19 cellular contexts compared by ENCODE assay signal in genomic region chr2:171747371-171747770, GRCh38.
"Had no signal": no experiment of that assay in that cellular context is flagged by ENCODE, and none has a peak within 500 bp of the region (broad histone marks: within the 10 kb centered on the region; RNA-seq: fewer than 3 reads in every experiment).

No MANE protein-coding gene starts in this region.

- H3K4me1 Mint-ChIP-seq: natural killer cell; stimulated activated naive CD8-positive, alpha-beta T cell treated with anti-CD3 and anti-CD28 coated beads, Interleukin-15, amount 100 ng/mL, for 72 hours had no signal

- DNase-seq: cortex of kidney; effector CD4-positive, alpha-beta T cell; left ventricle myocardium superior; lower lobe of right lung; natural killer cell; occipital lobe; ovary; right lobe of liver; small intestine; stimulated activated CD4-positive, alpha-beta T cell treated with anti-CD3 and anti-CD28 coated beads, Interleukin-15, amount 100 ng/mL, for 24 hours; stimulated activated CD4-positive, alpha-beta T cell treated with anti-CD3 and anti-CD28 coated beads, Interleukin-2, amount 100 ng/mL, for 48 hours; stimulated activated CD8-positive, alpha-beta memory T cell treated with anti-CD3 and anti-CD28 coated beads, Interleukin-4, amount 100 ng/mL, for 48 hours; stimulated activated naive CD4-positive, alpha-beta T cell; stimulated activated naive CD8-positive, alpha-beta T cell treated with anti-CD3 and anti-CD28 coated beads, Interleukin-15, amount 100 ng/mL, for 72 hours; transverse colon; upper lobe of right lung had no signal

- H3K27me3 ChIP-seq: ovary, right lobe of liver, suprapubic skin, transverse colon, upper lobe of right lung, vagina had no signal

- H3K27me3 Mint-ChIP-seq: progenitor cell of endocrine pancreas; stimulated activated naive CD8-positive, alpha-beta T cell treated with anti-CD3 and anti-CD28 coated beads, Interleukin-15, amount 100 ng/mL, for 72 hours had no signal

- H3K36me3 ChIP-seq: ovary had no signal

- H3K9me3 ChIP-seq: lower lobe of right lung, ovary, right lobe of liver, suprapubic skin, transverse colon, upper lobe of right lung, vagina had no signal

- H3K4me3 Mint-ChIP-seq: natural killer cell; stimulated activated naive CD8-positive, alpha-beta T cell treated with anti-CD3 and anti-CD28 coated beads, Interleukin-15, amount 100 ng/mL, for 72 hours had no signal

- H3K9me3 Mint-ChIP-seq: natural killer cell; stimulated activated naive CD8-positive, alpha-beta T cell treated with anti-CD3 and anti-CD28 coated beads, Interleukin-15, amount 100 ng/mL, for 72 hours had no signal

- H3K27ac Mint-ChIP-seq: natural killer cell; progenitor cell of endocrine pancreas; stimulated activated naive CD8-positive, alpha-beta T cell treated with anti-CD3 and anti-CD28 coated beads, Interleukin-15, amount 100 ng/mL, for 72 hours had no signal

- H3K4me3 ChIP-seq: lower lobe of right lung, ovary, right lobe of liver, suprapubic skin, transverse colon, upper lobe of right lung, vagina had no signal
